In genomic region chr6:582370-582769, GRCh38 we compare ENCODE assay signal across 14 cellular contexts.
DNase-seq lines count a peak whose midpoint lies in the region; ATAC-seq and TF ChIP-seq lines count a peak whose summit lies in the region.
"Had no signal": no experiment of that assay in that cellular context is flagged by ENCODE, and none has a peak within 500 bp of the region (broad histone marks: within the 10 kb centered on the region; RNA-seq: fewer than 3 reads in every experiment).

No MANE protein-coding gene starts in this region.

- no peaks in the 10 kb centered on the region for H3K27me3 Mint-ChIP-seq in activated CD4-positive, alpha-beta memory T cell treated with anti-CD3 and anti-CD28 coated beads, Interleukin-2, amount 10 ng/mL, durations not matched to agents 7 days and 5 days
- no peaks in the 10 kb centered on the region for H3K27me3 Mint-ChIP-seq in activated CD4-positive, alpha-beta memory T cell treated with anti-CD3 and anti-CD28 coated beads for 36 hours
- H3K27me3 Mint-ChIP-seq in activated T-helper 17 cell treated with anti-CD3 and anti-CD28 coated beads, Interleukin-2, amount 50 U/mL, for 72 hours, result no peaks in the 10 kb centered on the region
- H3K27me3 Mint-ChIP-seq: activated naive CD8-positive, alpha-beta T cell treated with anti-CD3 and anti-CD28 coated beads, Interleukin-2, amount 50 U/mL, for 24 hours had no signal

- H3K36me3 Mint-ChIP-seq in activated CD4-positive, alpha-beta memory T cell treated with anti-CD3 and anti-CD28 coated beads, Interleukin-2, amount 10 ng/mL, durations not matched to agents 7 days and 5 days (ENCODE audit: low read depth), result no peaks in the 10 kb centered on the region
- no peaks in the 10 kb centered on the region for H3K36me3 Mint-ChIP-seq in activated CD4-positive, alpha-beta memory T cell treated with anti-CD3 and anti-CD28 coated beads for 36 hours
- H3K36me3 Mint-ChIP-seq in activated T-helper 17 cell treated with anti-CD3 and anti-CD28 coated beads, Interleukin-2, amount 50 U/mL, for 72 hours (ENCODE audit: low read depth), result peaks cover 7% of the 10 kb centered on the region

- H3K79me2 ChIP-seq in hepatocyte, result no peaks in the 10 kb centered on the region

- H3K4me2 ChIP-seq in hepatocyte, result peak overlapping the region; percentile 55

- no peak for TF ChIP-seq CTCF in hepatocyte (IDR thresholded peaks at IDR 0.05; ENCODE audit: poor library complexity)
- no peak for TF ChIP-seq CTCF in sigmoid colon (IDR thresholded peaks at IDR 0.05)
- no peak for TF ChIP-seq CTCF in ovary (IDR thresholded peaks at IDR 0.05)

- H3K9me3 Mint-ChIP-seq in activated CD4-positive, alpha-beta memory T cell treated with anti-CD3 and anti-CD28 coated beads, Interleukin-2, amount 10 ng/mL, durations not matched to agents 7 days and 5 days, result no peaks in the 10 kb centered on the region
- no peaks in the 10 kb centered on the region for H3K9me3 Mint-ChIP-seq in activated CD4-positive, alpha-beta memory T cell treated with anti-CD3 and anti-CD28 coated beads for 36 hours
- H3K9me3 Mint-ChIP-seq in activated T-helper 17 cell treated with anti-CD3 and anti-CD28 coated beads, Interleukin-2, amount 50 U/mL, for 72 hours, result no peaks in the 10 kb centered on the region
- H3K9me3 Mint-ChIP-seq: activated naive CD8-positive, alpha-beta T cell treated with anti-CD3 and anti-CD28 coated beads, Interleukin-2, amount 50 U/mL, for 24 hours had no signal

- H3K9me3 ChIP-seq in hepatocyte (ENCODE audit: low read depth) (no peaks in the 10 kb centered on the region), sigmoid colon (no peaks in the 10 kb centered on the region), ovary (no peaks in the 10 kb centered on the region)
- H3K9me3 ChIP-seq: left lung, tibial nerve had no signal

- TF ChIP-seq POLR2A in sigmoid colon (IDR thresholded peaks at IDR 0.05) (no peak), ovary (IDR thresholded peaks at IDR 0.05) (no peak)

- CTCF ChIA-PET in activated CD4-positive, alpha-beta memory T cell treated with anti-CD3 and anti-CD28 coated beads, Interleukin-2, amount 10 ng/mL, durations not matched to agents 7 days and 5 days (lab: Charles Lee), result interaction anchor here (4.2 kb wide), 1 partner anchor 11 kb away, joined by 32 read pairs; no protein-coding TSS in a partner anchor
- CTCF ChIA-PET in activated CD4-positive, alpha-beta memory T cell treated with anti-CD3 and anti-CD28 coated beads for 36 hours (lab: Charles Lee), result interaction anchor here (2.5 kb wide), 1 partner anchor 11 kb away, joined by 26 read pairs; no protein-coding TSS in a partner anchor

- no peak for TF ChIP-seq EP300 in sigmoid colon (IDR thresholded peaks at IDR 0.05)
- no peak for TF ChIP-seq EP300 in ovary (IDR thresholded peaks at IDR 0.05)

- H3K9me2 ChIP-seq in hepatocyte (replicated peaks; ENCODE audit: insufficient read depth), result no peaks in the 10 kb centered on the region

- no peak overlapping the region for H2AFZ ChIP-seq in hepatocyte

- no peak for DNase-seq in activated CD4-positive, alpha-beta memory T cell treated with anti-CD3 and anti-CD28 coated beads, Interleukin-2, amount 10 ng/mL, durations not matched to agents 7 days and 5 days
- DNase-seq in activated CD4-positive, alpha-beta memory T cell treated with anti-CD3 and anti-CD28 coated beads for 36 hours, result no peak
- DNase-seq in hepatocyte (ENCODE audit: low spot score) (peak; percentile 18), sigmoid colon (no peak), NCI-H524 treated with DMSO at 0.1 percent for 48 hours (lab: John Stamatoyannopoulos, UW) (no peak), ovary (no peak)
- DNase-seq: activated naive CD8-positive, alpha-beta T cell treated with anti-CD3 and anti-CD28 coated beads, Interleukin-2, amount 50 U/mL, for 24 hours; COR-L47; dorsolateral prefrontal cortex; left lung; NCI-H1092 had no signal

- POLR2A ChIA-PET in activated CD4-positive, alpha-beta memory T cell treated with anti-CD3 and anti-CD28 coated beads, Interleukin-2, amount 10 ng/mL, durations not matched to agents 7 days and 5 days (lab: Charles Lee), result interaction anchor here (1.2 to 2.3 kb wide), 3 partner anchors 9 to 361 kb away, joined by 3 to 14 read pairs (median 5); partner anchors contain the start of gene IRF4
- POLR2A ChIA-PET in activated CD4-positive, alpha-beta memory T cell treated with anti-CD3 and anti-CD28 coated beads for 36 hours (lab: Charles Lee), result interaction anchor here (1.4 kb wide), 1 partner anchor 183 kb away, joined by 3 read pairs; no protein-coding TSS in a partner anchor

- H3K27ac ChIP-seq in hepatocyte (no peak overlapping the region), sigmoid colon (peak overlapping the region; percentile 50 to 71 (median 61)), ovary (no peak overlapping the region)
- H3K27ac ChIP-seq: left lung, tibial nerve had no signal

- H3K27me3 ChIP-seq in hepatocyte (no peaks in the 10 kb centered on the region), sigmoid colon (no peaks in the 10 kb centered on the region), ovary (no peaks in the 10 kb centered on the region)
- H3K27me3 ChIP-seq: dorsolateral prefrontal cortex, left lung, tibial nerve had no signal

- H3K4me1 Mint-ChIP-seq in activated CD4-positive, alpha-beta memory T cell treated with anti-CD3 and anti-CD28 coated beads, Interleukin-2, amount 10 ng/mL, durations not matched to agents 7 days and 5 days, result peaks cover 45% of the 10 kb centered on the region
- H3K4me1 Mint-ChIP-seq in activated CD4-positive, alpha-beta memory T cell treated with anti-CD3 and anti-CD28 coated beads for 36 hours (ENCODE audit: low read depth), result peaks cover 18% of the 10 kb centered on the region
- H3K4me1 Mint-ChIP-seq in activated T-helper 17 cell treated with anti-CD3 and anti-CD28 coated beads, Interleukin-2, amount 50 U/mL, for 72 hours, result peaks cover 9% of the 10 kb centered on the region

- H3K4me1 ChIP-seq in hepatocyte (ENCODE audit: insufficient read depth) (peaks cover 11% of the 10 kb centered on the region), sigmoid colon (peaks cover 0 to 31% (median 6%) of the 10 kb centered on the region in 4 donors), ovary (ENCODE audit: insufficient read depth) (peaks cover 3% of the 10 kb centered on the region)
- H3K4me1 ChIP-seq: left lung had no signal

- no peaks in the 10 kb centered on the region for H4K20me1 ChIP-seq in hepatocyte (ENCODE audit: insufficient read depth, poor library complexity, severe bottlenecking)

- intact Hi-C loops in activated CD4-positive, alpha-beta memory T cell treated with anti-CD3 and anti-CD28 coated beads for 36 hours (cut with micrococcal nuclease), result no loop called here
- intact Hi-C loops in sigmoid colon (cut with DNase I) (no loop called here), ovary (cut with DNase I) (no loop called here)

- no peak for ATAC-seq in activated T-helper 17 cell treated with anti-CD3 and anti-CD28 coated beads, Interleukin-2, amount 50 U/mL, for 72 hours (replicated peaks)
- ATAC-seq in GM21390 (IDR thresholded peaks at IDR 0.05; ENCODE audit: unreplicated experiment), result no peak
- ATAC-seq: activated naive CD8-positive, alpha-beta T cell treated with anti-CD3 and anti-CD28 coated beads, Interleukin-2, amount 50 U/mL, for 24 hours; left lung had no signal

- H3K27ac Mint-ChIP-seq in activated CD4-positive, alpha-beta memory T cell treated with anti-CD3 and anti-CD28 coated beads, Interleukin-2, amount 10 ng/mL, durations not matched to agents 7 days and 5 days, result peak overlapping the region; percentile 47
- no peak overlapping the region for H3K27ac Mint-ChIP-seq in activated CD4-positive, alpha-beta memory T cell treated with anti-CD3 and anti-CD28 coated beads for 36 hours
- H3K27ac Mint-ChIP-seq in activated T-helper 17 cell treated with anti-CD3 and anti-CD28 coated beads, Interleukin-2, amount 50 U/mL, for 72 hours, result peak overlapping the region; percentile 28
- H3K27ac Mint-ChIP-seq: activated naive CD8-positive, alpha-beta T cell treated with anti-CD3 and anti-CD28 coated beads, Interleukin-2, amount 50 U/mL, for 24 hours had no signal

- H3K36me3 ChIP-seq in hepatocyte (replicated peaks; ENCODE audit: insufficient read depth, low read depth), result no peaks in the 10 kb centered on the region
- H3K36me3 ChIP-seq in sigmoid colon, result no peaks in the 10 kb centered on the region
- H3K36me3 ChIP-seq in ovary, result no peaks in the 10 kb centered on the region

- H3K4me3 ChIP-seq in hepatocyte, result no peak overlapping the region
- no peak overlapping the region for H3K4me3 ChIP-seq in sigmoid colon
- H3K4me3 ChIP-seq in ovary, result no peak overlapping the region
- H3K4me3 ChIP-seq: dorsolateral prefrontal cortex, left lung, tibial nerve had no signal

- 6% methylated on average over 11 of the region's 12 CpGs for WGBS in hepatocyte (ENCODE audit: low lambda C conversion rate, missing lambda C conversion rate)
- WGBS in sigmoid colon, 2 donors, result 79 to 88% methylated on average over 12 of the region's 12 CpGs
- WGBS in ovary, 3 donors, result 61 to 86% (median 79%) methylated on average over 12 of the region's 12 CpGs

- peak overlapping the region; percentile 48 for H3K4me3 Mint-ChIP-seq in activated CD4-positive, alpha-beta memory T cell treated with anti-CD3 and anti-CD28 coated beads, Interleukin-2, amount 10 ng/mL, durations not matched to agents 7 days and 5 days
- H3K4me3 Mint-ChIP-seq in activated CD4-positive, alpha-beta memory T cell treated with anti-CD3 and anti-CD28 coated beads for 36 hours, result no peak overlapping the region
- peak overlapping the region; percentile 56 for H3K4me3 Mint-ChIP-seq in activated T-helper 17 cell treated with anti-CD3 and anti-CD28 coated beads, Interleukin-2, amount 50 U/mL, for 72 hours
- H3K4me3 Mint-ChIP-seq: activated naive CD8-positive, alpha-beta T cell treated with anti-CD3 and anti-CD28 coated beads, Interleukin-2, amount 50 U/mL, for 24 hours had no signal

Comparison
In these comparisons a context has a peak if more than half of its experiments do, and no peak if none do; other contexts are left out.
1. H3K27ac ChIP-seq: peak in sigmoid colon (4 of 4); none in hepatocyte (single experiment) and ovary (0 of 2).